Comparison of ENCODE assay signal across 18 cellular contexts in genomic region chr3:9448643-9449042, GRCh38. TPM values are rescaled to one million over a fixed set of nuclear protein-coding genes. Genes with fewer than 3 reads are reported as not detected.
DNase-seq lines count a peak whose midpoint lies in the region; ATAC-seq and TF ChIP-seq lines count a peak whose summit lies in the region.
"Had no signal": no experiment of that assay in that cellular context is flagged by ENCODE, and none has a peak within 500 bp of the region (broad histone marks: within the 10 kb centered on the region; RNA-seq: fewer than 3 reads in every experiment).

No MANE protein-coding gene starts in this region.

- H3K4me1 Mint-ChIP-seq in activated CD8-positive, alpha-beta memory T cell treated with anti-CD3 and anti-CD28 coated beads, Interleukin-2, amount 10 ng/mL, durations not matched to agents 7 days and 5 days: peaks cover 37% of the 10 kb centered on the region
- H3K4me1 Mint-ChIP-seq: mesothelial cell of epicardium had no signal

- ATAC-seq in activated CD8-positive, alpha-beta memory T cell treated with anti-CD3 and anti-CD28 coated beads, Interleukin-2, amount 10 ng/mL, durations not matched to agents 7 days and 5 days: no peak
- no peak for ATAC-seq in stimulated activated naive CD8-positive, alpha-beta T cell treated with anti-CD3 and anti-CD28 coated beads, Interleukin-15, Interleukin-2, amounts not matched to agents 100 U/mL and 50 U/mL, for 24 hours
- ATAC-seq: activated T-cell treated with anti-CD3 and anti-CD28 coated beads, Interleukin-2, amount 50 U/mL, for 4 hours; heart right ventricle; K562 had no signal

- 0 out of 2 replicates have a peak overlapping the region, but pooled peaks have one; percentile 1 for H3K27ac ChIP-seq in PC-9
- peak overlapping the region; percentile 40 for H3K27ac ChIP-seq in substantia nigra (ENCODE audit: low read depth, low read length, poor library complexity, severe bottlenecking)
- no peak overlapping the region for H3K27ac ChIP-seq in colonic mucosa
- H3K27ac ChIP-seq: heart right ventricle had no signal

- H3K27me3 Mint-ChIP-seq in activated CD8-positive, alpha-beta memory T cell treated with anti-CD3 and anti-CD28 coated beads, Interleukin-2, amount 10 ng/mL, durations not matched to agents 7 days and 5 days: no peaks in the 10 kb centered on the region

- H3F3A ChIP-seq in PC-9 (ENCODE audit: insufficient read depth, low read depth): peaks cover 54% of the 10 kb centered on the region

- no peaks in the 10 kb centered on the region for H3K9me2 ChIP-seq in PC-9 (ENCODE audit: insufficient read depth)

- H3K4me3 Mint-ChIP-seq in activated CD8-positive, alpha-beta memory T cell treated with anti-CD3 and anti-CD28 coated beads, Interleukin-2, amount 10 ng/mL, durations not matched to agents 7 days and 5 days: no peak overlapping the region
- H3K4me3 Mint-ChIP-seq: activated T-cell treated with anti-CD3 and anti-CD28 coated beads, Interleukin-2, amount 50 U/mL, for 4 hours; mesothelial cell of epicardium had no signal

- peaks cover 81% of the 10 kb centered on the region for H4K20me1 ChIP-seq in PC-9 (ENCODE audit: insufficient read depth)

- CTCF ChIA-PET in activated CD8-positive, alpha-beta memory T cell treated with anti-CD3 and anti-CD28 coated beads, Interleukin-2, amount 10 ng/mL, durations not matched to agents 7 days and 5 days (lab: Charles Lee): no interaction called here
- CTCF ChIA-PET in PC-9 (lab: Charles Lee): no interaction called here

- no peak for DNase-seq in activated CD8-positive, alpha-beta memory T cell treated with anti-CD3 and anti-CD28 coated beads, Interleukin-2, amount 10 ng/mL, durations not matched to agents 7 days and 5 days
- no peak for DNase-seq in activated CD8-positive, alpha-beta memory T cell treated with anti-CD3 and anti-CD28 coated beads, Interleukin-2, amount 50 U/mL, for 4 hours
- no peak for DNase-seq in PC-9
- DNase-seq in foreskin melanocyte: peak; percentile 67
- DNase-seq in substantia nigra (lab: John Stamatoyannopoulos, UW): peak in 1 of 49 donors; percentile 1
- no peak for DNase-seq in activated CD8-positive, alpha-beta memory T cell treated with anti-CD3 and anti-CD28 coated beads for 24 hours
- DNase-seq in colonic mucosa: no peak
- DNase-seq in stimulated activated naive CD8-positive, alpha-beta T cell treated with anti-CD3 and anti-CD28 coated beads, Interleukin-15, Interleukin-2, amounts not matched to agents 100 U/mL and 50 U/mL, for 24 hours: no peak
- DNase-seq: activated T-cell treated with anti-CD3 and anti-CD28 coated beads, Interleukin-2, amount 50 U/mL, for 4 hours; amygdala; Calu3; heart right ventricle; kidney; NCI-H1048; stimulated activated CD4-positive, alpha-beta T cell treated with anti-CD3 and anti-CD28 coated beads, Interleukin-4, amount 100 ng/mL, for 4 hours; trophoblast cell had no signal

- H3K9me3 ChIP-seq in PC-9 (ENCODE audit: insufficient read depth, low read depth) (no peaks in the 10 kb centered on the region), colonic mucosa (no peaks in the 10 kb centered on the region)
- H3K9me3 ChIP-seq: heart right ventricle had no signal

- peak overlapping the region; percentile 12 for H3K27ac Mint-ChIP-seq in activated CD8-positive, alpha-beta memory T cell treated with anti-CD3 and anti-CD28 coated beads, Interleukin-2, amount 10 ng/mL, durations not matched to agents 7 days and 5 days
- H3K27ac Mint-ChIP-seq: mesothelial cell of epicardium had no signal

- H2AFZ ChIP-seq in PC-9: no peak overlapping the region

- H3K9ac ChIP-seq in colonic mucosa (ENCODE audit: low read depth in 2 of 2, low read length in 2 of 2): no peak overlapping the region

- H3K36me3 ChIP-seq in PC-9 (ENCODE audit: low read depth) (peaks cover 80% of the 10 kb centered on the region), colonic mucosa (peaks cover 28% of the 10 kb centered on the region)

- POLR2A ChIA-PET in PC-9 (lab: Charles Lee; ENCODE audit: unreplicated experiment): no interaction called here

- H3K36me3 Mint-ChIP-seq in activated CD8-positive, alpha-beta memory T cell treated with anti-CD3 and anti-CD28 coated beads, Interleukin-2, amount 10 ng/mL, durations not matched to agents 7 days and 5 days: peaks cover 65% of the 10 kb centered on the region

- H3K4me2 ChIP-seq in PC-9: no peak overlapping the region

- no peaks in the 10 kb centered on the region for H3K9me3 Mint-ChIP-seq in activated CD8-positive, alpha-beta memory T cell treated with anti-CD3 and anti-CD28 coated beads, Interleukin-2, amount 10 ng/mL, durations not matched to agents 7 days and 5 days (ENCODE audit: low read depth)
- H3K9me3 Mint-ChIP-seq: activated T-cell treated with anti-CD3 and anti-CD28 coated beads, Interleukin-2, amount 50 U/mL, for 4 hours; mesothelial cell of epicardium had no signal

- H3K4me3 ChIP-seq in PC-9: no peak overlapping the region
- H3K4me3 ChIP-seq in colonic mucosa: no peak overlapping the region
- H3K4me3 ChIP-seq: heart right ventricle, K562 had no signal

- H3K4me1 ChIP-seq in PC-9 (replicated peaks; ENCODE audit: insufficient read depth) (no peaks in the 10 kb centered on the region), colonic mucosa (no peaks in the 10 kb centered on the region)

- H3K27me3 ChIP-seq in PC-9 (ENCODE audit: insufficient read depth, low read depth) (no peaks in the 10 kb centered on the region), colonic mucosa (no peaks in the 10 kb centered on the region)
- H3K27me3 ChIP-seq: heart right ventricle had no signal

- BruUV-seq in PC-9 (replicated peaks; lab: Mats Ljungman, UMichigan): no TSS peak

- intact Hi-C loops in PC-9 (cut with micrococcal nuclease; ENCODE audit: unreplicated experiment): no loop called here
- intact Hi-C loops in colonic mucosa (cut with DNase I): no loop called here

- TF ChIP-seq CTCF in PC-9 (conservative IDR thresholded peaks at IDR 0.05) (no peak), colonic mucosa (IDR thresholded peaks at IDR 0.05) (no peak)

- peaks cover 23% of the 10 kb centered on the region; the same call in 1 of the 2 replicates for H3K79me2 ChIP-seq in PC-9 (ENCODE audit: low read depth)

RNA-seq across cellular contexts. Expression of gene SETD5, which starts 51.2 kb away (rescaled TPM):
- total RNA-seq in activated CD8-positive, alpha-beta memory T cell treated with anti-CD3 and anti-CD28 coated beads, Interleukin-2, amount 10 ng/mL, durations not matched to agents 7 days and 5 days: 100 to 1,000 TPM; 136 to 147 TPM
- total RNA-seq in PC-9 (2021) (117 and 140 TPM in 2 replicates), colonic mucosa (10 to 100 TPM; 89.1 to 91.3 TPM)
